In genomic region chr2:51846018-51846417, GRCh38 we compare ENCODE assay signal across 35 cellular contexts.
"Had no signal": no experiment of that assay in that cellular context is flagged by ENCODE, and none has a peak within 500 bp of the region (broad histone marks: within the 10 kb centered on the region; RNA-seq: fewer than 3 reads in every experiment).

No MANE protein-coding gene starts in this region.

- FAIRE-seq: astrocyte, bronchial epithelial cell, TTC549 had no signal

- DNase-seq: activated B cell treated with CpG ODN at 0.5 μM for 24 hours; activated CD4-positive, alpha-beta memory T cell treated with anti-CD3 and anti-CD28 coated beads for 36 hours; activated CD4-positive, alpha-beta T cell treated with anti-CD3 and anti-CD28 coated beads for 4 hours; activated CD4-positive, alpha-beta T cell treated with anti-CD3 and anti-CD28 coated beads, Interleukin-2, amount 10 ng/mL, durations not matched to agents 24 days and 14 days; activated CD4-positive, alpha-beta T cell treated with anti-CD3 and anti-CD28 coated beads, Interleukin-2, amount 50 U/mL, for 1 hour; activated CD4-positive, alpha-beta T cell treated with anti-CD3 and anti-CD28 coated beads, Interleukin-2, amount 50 U/mL, for 4 hours; activated CD4-positive, CD25-positive, alpha-beta regulatory T cell treated with anti-CD3 and anti-CD28 coated beads, Interleukin-2, amount 50 U/mL, for 72 hours; activated CD8-positive, alpha-beta memory T cell treated with anti-CD3 and anti-CD28 coated beads, Interleukin-2, amount 50 U/mL, for 4 hours; activated CD8-positive, alpha-beta T cell treated with anti-CD3 and anti-CD28 coated beads for 36 hours; activated effector memory CD4-positive, alpha-beta T cell treated with anti-CD3 and anti-CD28 coated beads, Interleukin-2, amount 50 U/mL, for 16 hours; activated gamma-delta T cell treated with Interleukin-2 at 50 U/mL for 16 hours; activated naive CD4-positive, alpha-beta T cell; activated naive CD4-positive, alpha-beta T cell treated with anti-CD3 and anti-CD28 coated beads for 36 hours; activated naive CD4-positive, alpha-beta T cell treated with anti-CD3 and anti-CD28 coated beads, Interleukin-2, amount 50 U/mL, for 16 hours; activated naive CD8-positive, alpha-beta T cell treated with anti-CD3 and anti-CD28 coated beads for 36 hours; activated T-cell treated with anti-CD3 and anti-CD28 coated beads for 4 hours; activated T-cell treated with anti-CD3 and anti-CD28 coated beads, Interleukin-2, amount 50 U/mL, for 1 hour; activated T-cell treated with anti-CD3 and anti-CD28 coated beads, Interleukin-2, amount 50 U/mL, for 4 hours; activated T-cell treated with anti-CD3 and anti-CD28 coated beads, Interleukin-2, amount 50 U/mL, for 72 hours; adrenal gland; amniotic stem cell; aorta; body of pancreas; brain microvascular endothelial cell; caudate nucleus; cerebellar nuclear complex; T-helper 2 cell; T-helper 9 cell had no signal

- H3K36me3 ChIP-seq: adrenal gland, brain microvascular endothelial cell, cardiac muscle cell had no signal

- ATAC-seq: activated CD8-positive, alpha-beta T cell treated with anti-CD3 and anti-CD28 coated beads for 36 hours; activated naive CD4-positive, alpha-beta T cell treated with anti-CD3 and anti-CD28 coated beads, Interleukin-2, amount 50 U/mL, for 72 hours; activated T-cell treated with anti-CD3 and anti-CD28 coated beads, Interleukin-2, amount 50 U/mL, for 4 hours; activated T-cell treated with anti-CD3 and anti-CD28 coated beads, Interleukin-2, amount 50 U/mL, for 72 hours; activated T-helper 17 cell treated with anti-CD3 and anti-CD28 coated beads, Interleukin-2, amount 50 U/mL, for 72 hours; body of pancreas had no signal

- H3K27ac ChIP-seq: adrenal gland, body of pancreas, brain microvascular endothelial cell, cardiac muscle cell, VCaP had no signal

- H3K4me3 ChIP-seq: adrenal gland, body of pancreas, cardiac muscle cell had no signal

- H3K27me3 ChIP-seq: adrenal gland, body of pancreas, brain microvascular endothelial cell, cardiac muscle cell had no signal

- H3K9me3 ChIP-seq: adrenal gland had no signal

- H3K4me1 ChIP-seq: adrenal gland, body of pancreas had no signal
